20 cellular contexts compared by ENCODE assay signal in the genomic region with DNA sequence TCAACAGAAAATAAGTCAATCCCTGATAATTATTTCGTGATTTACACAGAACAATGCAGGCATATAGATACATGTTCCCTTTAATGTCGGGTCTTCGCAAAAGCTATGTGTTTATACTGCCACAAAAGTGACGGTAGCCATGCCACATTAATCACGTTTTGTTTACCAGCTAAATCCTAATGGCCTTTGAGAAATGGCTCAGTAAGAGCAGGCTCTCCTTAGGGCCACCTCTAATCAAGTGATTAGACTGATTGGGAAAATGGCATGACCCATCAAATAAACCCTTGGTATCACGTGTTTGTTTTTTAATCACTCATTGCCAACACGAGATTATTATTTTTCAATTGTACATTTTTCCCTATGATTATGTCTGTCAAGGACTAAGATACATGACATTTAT.
"Had no signal": no experiment of that assay in that cellular context is flagged by ENCODE, and none has a peak within 500 bp of the region (broad histone marks: within the 10 kb centered on the region; RNA-seq: fewer than 3 reads in every experiment).

No MANE protein-coding gene starts in this region.

- H3K27ac ChIP-seq: suprapubic skin, thyroid gland, upper lobe of right lung, vagina had no signal

- H3K9me3 Mint-ChIP-seq: dendritic cell treated with granulocyte-macrophage colony-stimulating factor and Interleukin-4, amounts not matched to agents 40 ng/mL and 50 ng/mL, for 4 days; effector memory CD8-positive, alpha-beta T cell; naive thymus-derived CD8-positive, alpha-beta T cell; stimulated activated effector memory CD8-positive, alpha-beta T cell treated with anti-CD3 and anti-CD28 coated beads, Interleukin-12 subunit alpha, Interleukin-12 subunit beta, amount 100 ng/mL, for 72 hours had no signal

- H3K36me3 ChIP-seq: suprapubic skin, thyroid gland, upper lobe of right lung, vagina had no signal

- DNase-seq: effector memory CD8-positive, alpha-beta T cell; erythroblast; foreskin melanocyte; head of caudate nucleus; hippocampal formation; left colon; mucosa of descending colon; naive thymus-derived CD8-positive, alpha-beta T cell; posterior cingulate gyrus; right cardiac atrium; stimulated activated CD4-positive, alpha-beta T cell treated with anti-CD3 and anti-CD28 coated beads, Interleukin-4, amount 100 ng/mL, for 1 hour; stimulated activated CD8-positive, alpha-beta memory T cell treated with anti-CD3 and anti-CD28 coated beads, Interleukin-4, amount 100 ng/mL, for 48 hours; stimulated activated naive CD8-positive, alpha-beta T cell treated with anti-CD3 and anti-CD28 coated beads, Interleukin-15, Interleukin-2, amounts not matched to agents 100 U/mL and 50 U/mL, for 24 hours; thyroid gland; upper lobe of right lung had no signal

- H3K4me3 ChIP-seq: mucosa of descending colon, suprapubic skin, thyroid gland, upper lobe of right lung, vagina had no signal

- H3K27ac Mint-ChIP-seq: dendritic cell treated with granulocyte-macrophage colony-stimulating factor and Interleukin-4, amounts not matched to agents 40 ng/mL and 50 ng/mL, for 4 days; effector memory CD8-positive, alpha-beta T cell; naive thymus-derived CD8-positive, alpha-beta T cell; stimulated activated effector memory CD8-positive, alpha-beta T cell treated with anti-CD3 and anti-CD28 coated beads, Interleukin-12 subunit alpha, Interleukin-12 subunit beta, amount 100 ng/mL, for 72 hours had no signal

- H3K4me1 Mint-ChIP-seq: naive thymus-derived CD8-positive, alpha-beta T cell; stimulated activated effector memory CD8-positive, alpha-beta T cell treated with anti-CD3 and anti-CD28 coated beads, Interleukin-12 subunit alpha, Interleukin-12 subunit beta, amount 100 ng/mL, for 72 hours had no signal

- FAIRE-seq: colon had no signal

- ATAC-seq: effector memory CD8-positive, alpha-beta T cell; mucosa of descending colon; naive thymus-derived CD8-positive, alpha-beta T cell; right cardiac atrium; stimulated activated effector memory CD8-positive, alpha-beta T cell treated with anti-CD3 and anti-CD28 coated beads, Interleukin-12 subunit alpha, Interleukin-12 subunit beta, amount 100 ng/mL, for 72 hours; stimulated activated naive CD8-positive, alpha-beta T cell treated with anti-CD3 and anti-CD28 coated beads, Interleukin-15, Interleukin-2, amounts not matched to agents 100 U/mL and 50 U/mL, for 24 hours; upper lobe of right lung had no signal

- H3K4me1 ChIP-seq: suprapubic skin, thyroid gland, upper lobe of right lung, vagina had no signal

- H3K36me3 Mint-ChIP-seq: naive thymus-derived CD8-positive, alpha-beta T cell; stimulated activated effector memory CD8-positive, alpha-beta T cell treated with anti-CD3 and anti-CD28 coated beads, Interleukin-12 subunit alpha, Interleukin-12 subunit beta, amount 100 ng/mL, for 72 hours had no signal

- H3K27me3 ChIP-seq: suprapubic skin, thyroid gland, upper lobe of right lung, vagina had no signal

- H3K4me3 Mint-ChIP-seq: dendritic cell treated with granulocyte-macrophage colony-stimulating factor and Interleukin-4, amounts not matched to agents 40 ng/mL and 50 ng/mL, for 4 days; effector memory CD8-positive, alpha-beta T cell; naive thymus-derived CD8-positive, alpha-beta T cell; stimulated activated effector memory CD8-positive, alpha-beta T cell treated with anti-CD3 and anti-CD28 coated beads, Interleukin-12 subunit alpha, Interleukin-12 subunit beta, amount 100 ng/mL, for 72 hours had no signal

- H3K9me3 ChIP-seq: mucosa of descending colon, suprapubic skin, thyroid gland, upper lobe of right lung, vagina had no signal

- H3K27me3 Mint-ChIP-seq: dendritic cell treated with granulocyte-macrophage colony-stimulating factor and Interleukin-4, amounts not matched to agents 40 ng/mL and 50 ng/mL, for 4 days had no signal
